In genomic region chr1:94566436-94566835, GRCh38 we compare ENCODE assay signal across 2 cellular contexts. TPM values are rescaled to one million over a fixed set of nuclear protein-coding genes. Genes with fewer than 3 reads are reported as not detected.
"Had no signal": no experiment of that assay in that cellular context is flagged by ENCODE, and none has a peak within 500 bp of the region (broad histone marks: within the 10 kb centered on the region; RNA-seq: fewer than 3 reads in every experiment).

No MANE protein-coding gene starts in this region.

RNA-seq across cellular contexts. Expression of gene F3, which starts 24.9 kb away (rescaled TPM):
- total RNA-seq: naive thymus-derived CD8-positive, alpha-beta T cell had no signal
- polyA plus RNA-seq: immature natural killer cell; naive thymus-derived CD8-positive, alpha-beta T cell had no signal
